Comparison of ENCODE assay signal across 8 cellular contexts in genomic region chr12:120224304-120225199, GRCh38. TPM values are rescaled to one million over a fixed set of nuclear protein-coding genes. Genes with fewer than 3 reads are reported as not detected.
A peak's percentile ranks its signal among the peaks of the same experiment; 100 is the strongest.
DNase-seq lines count a peak whose midpoint lies in the region; ATAC-seq and TF ChIP-seq lines count a peak whose summit lies in the region.

No MANE protein-coding gene starts in this region.

- no peaks in the 10 kb centered on the region for H3K27me3 Mint-ChIP-seq in endodermal cell (ENCODE audit: insufficient read depth)

- 91 to 96% methylated on average over 13 to 25 of the region's 25 CpGs for WGBS in endodermal cell (ENCODE audit: insufficient coverage in 1 of 2, insufficient read length in 1 of 2), 2 experiments
- WGBS in neuronal stem cell (ENCODE audit: extremely low coverage in 2 of 2, insufficient read length in 2 of 2, insufficient replicate concordance in 1 of 2), 2 donors: no CpG with 5 or more reads among the region's 25 CpGs

- H3K27ac Mint-ChIP-seq in endodermal cell: peak overlapping the region; percentile 91

- peak overlapping the region; percentile 29 for H3K4me3 Mint-ChIP-seq in endodermal cell

- H3K9me3 Mint-ChIP-seq in endodermal cell: no peaks in the 10 kb centered on the region

- H3K36me3 Mint-ChIP-seq in endodermal cell (ENCODE audit: low read depth): peaks cover 48% of the 10 kb centered on the region

- no peak overlapping the region for H2BK120ac ChIP-seq in neuronal stem cell (ENCODE audit: low read depth, low read length)

- peak overlapping the region; percentile 6 for H3K23ac ChIP-seq in neuronal stem cell (ENCODE audit: low read depth, low read length, poor library complexity)

- no peak overlapping the region for H3K4me2 ChIP-seq in neuronal stem cell (ENCODE audit: insufficient read depth, low read length, poor library complexity, severe bottlenecking)

- H3K18ac ChIP-seq in neuronal stem cell (ENCODE audit: low read length): peak overlapping the region; percentile 29

- peaks cover 51% of the 10 kb centered on the region for H3K36me3 ChIP-seq in endodermal cell (ENCODE audit: control insufficient read depth, insufficient read depth, low read length)
- H3K36me3 ChIP-seq in neuronal stem cell (replicated peaks in 1 of 2; ENCODE audit: control insufficient read depth in 2 of 2, insufficient read depth in 2 of 2, low read length in 2 of 2): peaks cover 28 to 50% of the 10 kb centered on the region in 2 donors

- no peaks in the 10 kb centered on the region for H3K27me3 ChIP-seq in endodermal cell (ENCODE audit: control insufficient read depth, insufficient read depth, low read length, poor library complexity, severe bottlenecking)
- H3K27me3 ChIP-seq in neuronal stem cell (ENCODE audit: control insufficient read depth in 3 of 3, insufficient read depth in 3 of 3, low read depth in 1 of 3, low read length in 3 of 3): no peaks in the 10 kb centered on the region

- no peak overlapping the region for H2AFZ ChIP-seq in neuronal stem cell (ENCODE audit: low read length)

- H3K4ac ChIP-seq in neuronal stem cell (ENCODE audit: low read length): no peak overlapping the region

- no peak overlapping the region for H2BK15ac ChIP-seq in neuronal stem cell (ENCODE audit: low read length)

- peaks cover 45% of the 10 kb centered on the region for H3K4me1 ChIP-seq in endodermal cell (ENCODE audit: control insufficient read depth, insufficient read depth, low read length)
- peaks cover 25 to 33% of the 10 kb centered on the region in 2 donors for H3K4me1 ChIP-seq in neuronal stem cell (ENCODE audit: control insufficient read depth in 2 of 2, insufficient read depth in 1 of 2, low read depth in 1 of 2, low read length in 2 of 2)

- H3K27ac ChIP-seq in endodermal cell (ENCODE audit: low read depth, low read length) (peak overlapping the region; percentile 54), neuronal stem cell (replicated peaks; ENCODE audit: low read length) (no peak overlapping the region)

- TF ChIP-seq CTCF in endodermal cell (conservative IDR thresholded peaks at IDR 0.05) (no peak), foreskin fibroblast (IDR thresholded peaks at IDR 0.05; ENCODE audit: low read depth, low read length) (no peak)

- no peak overlapping the region for H4K8ac ChIP-seq in neuronal stem cell (ENCODE audit: low read depth, low read length)

- H3K9me3 ChIP-seq in endodermal cell (ENCODE audit: control insufficient read depth, low read length): no peaks in the 10 kb centered on the region
- no peaks in the 10 kb centered on the region for H3K9me3 ChIP-seq in neuronal stem cell (replicated peaks in 1 of 2; ENCODE audit: control insufficient read depth in 2 of 2, insufficient read depth in 1 of 2, low read depth in 1 of 2, low read length in 2 of 2)

- H3K79me1 ChIP-seq in neuronal stem cell (ENCODE audit: low read depth, low read length): peaks cover 3% of the 10 kb centered on the region

- H2AK5ac ChIP-seq in neuronal stem cell (ENCODE audit: low read depth, low read length): peak overlapping the region; percentile 39

- DNase-seq in DMS 273 treated with DMSO at 0.1 percent for 48 hours (lab: John Stamatoyannopoulos, UW) (peak; percentile 20), NCI-H2171 (lab: John Stamatoyannopoulos, UW) (peak; percentile 79), endodermal cell (peak; percentile 56), neuronal stem cell (ENCODE audit: low spot score) (no peak), foreskin fibroblast (no peak)
- DNase-seq in activated CD4-positive, CD25-positive, alpha-beta regulatory T cell (lab: John Stamatoyannopoulos, UW): no peak

- H3K14ac ChIP-seq in neuronal stem cell (ENCODE audit: low read length): no peak overlapping the region

- no peak overlapping the region for H4K91ac ChIP-seq in neuronal stem cell (ENCODE audit: low read depth, low read length, poor library complexity)

- peaks cover 39% of the 10 kb centered on the region for H3K4me1 Mint-ChIP-seq in endodermal cell

- H3K9ac ChIP-seq in endodermal cell (ENCODE audit: extremely low read depth, low read length, poor library complexity, severe bottlenecking) (no peak overlapping the region), neuronal stem cell (ENCODE audit: low read depth, low read length, poor library complexity) (peak overlapping the region; percentile 36)

- H3K4me3 ChIP-seq in endodermal cell (ENCODE audit: low read length) (no peak overlapping the region), neuronal stem cell (ENCODE audit: low read length in 2 of 2) (no peak overlapping the region), foreskin fibroblast (ENCODE audit: low read depth in 1 of 2, low read length in 2 of 2) (no peak overlapping the region)

- ATAC-seq in HG02642 (IDR thresholded peaks at IDR 0.05; ENCODE audit: poor library complexity, unreplicated experiment) (no peak), GM18909 (IDR thresholded peaks at IDR 0.05; ENCODE audit: poor library complexity, unreplicated experiment) (no peak)

- peak overlapping the region; percentile 13 for H2BK5ac ChIP-seq in neuronal stem cell (ENCODE audit: low read length)

- H2BK12ac ChIP-seq in neuronal stem cell (ENCODE audit: low read length): no peak overlapping the region

RNA-seq across cellular contexts. Expression of gene RPLP0, which starts 23.6 kb away (rescaled TPM):
- total RNA-seq in endodermal cell: 1,000 to 10,000 TPM; 2,153 to 2,485 TPM
- polyA plus RNA-seq in endodermal cell (2013, experiment 1 of 2): 3,202 TPM
- 2,907 TPM for polyA plus RNA-seq in endodermal cell (2013, experiment 2 of 2)
- 4,689 TPM for polyA plus RNA-seq in neuronal stem cell (2013, experiment 1 of 2)
- polyA plus RNA-seq in neuronal stem cell (2013, experiment 2 of 2): 4,697 TPM

RNA-seq across cellular contexts. Expression of gene GCN1, which starts 30.0 kb away (rescaled TPM):
- total RNA-seq in endodermal cell: 100 to 1,000 TPM; 133 to 143 TPM
- 51.2 TPM for polyA plus RNA-seq in endodermal cell (2013, experiment 1 of 2)
- 52.7 TPM for polyA plus RNA-seq in endodermal cell (2013, experiment 2 of 2)
- polyA plus RNA-seq in neuronal stem cell (2013, experiment 1 of 2): 20.7 TPM
- polyA plus RNA-seq in neuronal stem cell (2013, experiment 2 of 2): 19.8 TPM

RNA-seq across cellular contexts. Expression of gene PXN, which starts 41.0 kb away (rescaled TPM):
- 10 to 100 TPM; 58.4 to 92.7 TPM for total RNA-seq in endodermal cell
- 42.1 TPM for polyA plus RNA-seq in endodermal cell (2013, experiment 1 of 2)
- 44.5 TPM for polyA plus RNA-seq in endodermal cell (2013, experiment 2 of 2)
- 29.0 TPM for polyA plus RNA-seq in neuronal stem cell (2013, experiment 1 of 2)
- polyA plus RNA-seq in neuronal stem cell (2013, experiment 2 of 2): 29.6 TPM

Comparison
In these comparisons a context has a peak if more than half of its experiments do, and no peak if none do; other contexts are left out.
1. DNase-seq: peak in DMS 273 treated with DMSO at 0.1 percent for 48 hours (single experiment), NCI-H2171 (single experiment) and endodermal cell (single experiment); none in neuronal stem cell (single experiment), foreskin fibroblast (0 of 2) and activated CD4-positive, CD25-positive, alpha-beta regulatory T cell (0 of 4).